Comparison of ENCODE assay signal across 15 cellular contexts in the genomic region with DNA sequence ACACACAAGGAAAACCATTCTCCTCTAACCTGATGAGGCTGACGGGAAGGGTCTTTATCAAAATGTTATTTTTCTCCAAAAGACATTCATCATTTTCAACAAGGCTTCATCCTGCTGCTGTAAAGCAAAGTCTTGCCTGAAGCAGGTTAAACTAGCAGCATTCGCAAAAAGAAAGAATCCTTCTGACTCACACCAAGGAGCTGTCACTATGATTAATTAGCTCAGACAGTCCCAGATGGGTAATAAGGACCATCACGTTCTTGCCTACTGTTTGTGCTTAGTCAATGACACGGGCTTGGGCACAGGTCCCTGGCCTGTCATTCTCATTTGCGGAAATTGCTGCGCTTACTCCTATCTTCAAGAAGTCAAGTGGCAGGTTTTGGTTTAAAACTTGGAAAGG.
"Had no signal": no experiment of that assay in that cellular context is flagged by ENCODE, and none has a peak within 500 bp of the region (broad histone marks: within the 10 kb centered on the region; RNA-seq: fewer than 3 reads in every experiment).

No MANE protein-coding gene starts in this region.

- H3K27ac ChIP-seq: heart right ventricle, left lung, thoracic aorta had no signal

- H3K9me3 Mint-ChIP-seq: activated B cell treated with CpG ODN at 0.5 μM for 24 hours; activated CD4-positive, alpha-beta T cell treated with anti-CD3 and anti-CD28 coated beads, Interleukin-2, amount 10 ng/mL, durations not matched to agents 24 days and 14 days; activated T-helper 1 cell treated with anti-CD3 and anti-CD28 coated beads, Interleukin-12 subunit alpha, Interleukin-12 subunit beta, Interleukin-2, Interleukin-4 antibody, amounts not matched to agents 30 ng/mL and 10 ng/mL and 1 ng/mL, durations not matched to agents 14 hours and 24 hours and 36 hours; stimulated activated naive CD8-positive, alpha-beta T cell treated with anti-CD3 and anti-CD28 coated beads, Interleukin-15, amount 100 ng/mL, for 72 hours had no signal

- H3K27me3 Mint-ChIP-seq: activated B cell treated with CpG ODN at 0.5 μM for 24 hours had no signal

- H3K27ac Mint-ChIP-seq: activated B cell treated with CpG ODN at 0.5 μM for 24 hours; activated CD4-positive, alpha-beta T cell treated with anti-CD3 and anti-CD28 coated beads, Interleukin-2, amount 10 ng/mL, durations not matched to agents 24 days and 14 days; activated T-helper 1 cell treated with anti-CD3 and anti-CD28 coated beads, Interleukin-12 subunit alpha, Interleukin-12 subunit beta, Interleukin-2, Interleukin-4 antibody, amounts not matched to agents 30 ng/mL and 10 ng/mL and 1 ng/mL, durations not matched to agents 14 hours and 24 hours and 36 hours; memory B cell; stimulated activated naive CD8-positive, alpha-beta T cell treated with anti-CD3 and anti-CD28 coated beads, Interleukin-15, amount 100 ng/mL, for 72 hours; T-helper 17 cell had no signal

- H3K4me1 Mint-ChIP-seq: activated B cell treated with CpG ODN at 0.5 μM for 24 hours; activated CD4-positive, alpha-beta T cell treated with anti-CD3 and anti-CD28 coated beads, Interleukin-2, amount 10 ng/mL, durations not matched to agents 24 days and 14 days; memory B cell; stimulated activated naive CD8-positive, alpha-beta T cell treated with anti-CD3 and anti-CD28 coated beads, Interleukin-15, amount 100 ng/mL, for 72 hours had no signal

- H3K4me3 ChIP-seq: heart right ventricle, left lung, thoracic aorta had no signal

- H3K36me3 Mint-ChIP-seq: memory B cell had no signal

- DNase-seq: activated B cell treated with CpG ODN at 0.5 μM for 24 hours; activated CD4-positive, alpha-beta T cell treated with anti-CD3 and anti-CD28 coated beads, Interleukin-2, amount 10 ng/mL, durations not matched to agents 24 days and 14 days; activated naive CD4-positive, alpha-beta T cell; foreskin melanocyte; heart right ventricle; islet precursor cell; left lung; stimulated activated CD4-positive, alpha-beta T cell treated with anti-CD3 and anti-CD28 coated beads, Interleukin-15, amount 100 ng/mL, for 24 hours; stimulated activated CD4-positive, alpha-beta T cell treated with anti-CD3 and anti-CD28 coated beads, Interleukin-4, amount 100 ng/mL, for 4 hours; stimulated activated naive CD8-positive, alpha-beta T cell treated with anti-CD3 and anti-CD28 coated beads, Interleukin-15, amount 100 ng/mL, for 72 hours; T-helper 17 cell had no signal

- H3K4me3 Mint-ChIP-seq: activated B cell treated with CpG ODN at 0.5 μM for 24 hours; activated CD4-positive, alpha-beta T cell treated with anti-CD3 and anti-CD28 coated beads, Interleukin-2, amount 10 ng/mL, durations not matched to agents 24 days and 14 days; activated T-helper 1 cell treated with anti-CD3 and anti-CD28 coated beads, Interleukin-12 subunit alpha, Interleukin-12 subunit beta, Interleukin-2, Interleukin-4 antibody, amounts not matched to agents 30 ng/mL and 10 ng/mL and 1 ng/mL, durations not matched to agents 14 hours and 24 hours and 36 hours; memory B cell; nephron; stimulated activated naive CD8-positive, alpha-beta T cell treated with anti-CD3 and anti-CD28 coated beads, Interleukin-15, amount 100 ng/mL, for 72 hours; T-helper 17 cell had no signal

- H3K9me3 ChIP-seq: left lung, thoracic aorta had no signal

- H3K4me1 ChIP-seq: left lung had no signal

- H3K36me3 ChIP-seq: heart right ventricle, left lung, thoracic aorta had no signal

- H3K27me3 ChIP-seq: heart right ventricle, left lung had no signal

- ATAC-seq: heart right ventricle; left lung; stimulated activated naive CD8-positive, alpha-beta T cell treated with anti-CD3 and anti-CD28 coated beads, Interleukin-15, amount 100 ng/mL, for 72 hours; T-helper 17 cell had no signal
